Comparison of ENCODE assay signal across 24 cellular contexts in the genomic region with DNA sequence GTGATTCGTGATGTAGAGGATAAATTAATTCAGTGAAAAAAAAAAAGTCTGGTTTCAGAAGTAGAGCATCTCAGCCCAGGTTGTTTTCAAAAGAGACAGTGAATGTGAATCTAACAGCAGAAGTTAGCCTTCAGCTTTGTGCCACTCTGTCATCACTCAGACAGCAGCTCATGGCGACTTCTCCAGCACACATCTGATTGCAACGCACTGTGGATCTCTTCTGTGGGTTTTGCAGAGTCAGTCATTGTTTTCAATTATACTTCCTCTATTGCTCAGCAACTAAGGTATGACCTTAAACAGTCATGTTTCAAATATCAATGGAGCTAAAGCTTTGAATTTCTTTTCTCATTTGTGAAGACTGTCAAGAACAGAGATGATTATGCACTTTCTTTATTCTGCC.
DNase-seq lines count a peak whose midpoint lies in the region; ATAC-seq, FAIRE-seq and TF ChIP-seq lines count a peak whose summit lies in the region.
"Had no signal": no experiment of that assay in that cellular context is flagged by ENCODE, and none has a peak within 500 bp of the region (broad histone marks: within the 10 kb centered on the region; RNA-seq: fewer than 3 reads in every experiment).

No MANE protein-coding gene starts in this region.

- no peak overlapping the region for H3K9ac ChIP-seq in astrocyte (ENCODE audit: low read length)

- no peaks in the 10 kb centered on the region for H3K36me3 ChIP-seq in astrocyte (ENCODE audit: insufficient read depth, low read length)
- H3K36me3 ChIP-seq: cardiac muscle cell, thoracic aorta, vagina had no signal

- DNase-seq in GM04504 (ENCODE audit: low read depth) (peak; percentile 26), astrocyte (ENCODE audit: low read depth) (peak; percentile 55), neural crest cell (ENCODE audit: low read depth, low spot score) (no peak), cerebellum (ENCODE audit: low spot score) (no peak), NCI-H2107 (lab: John Stamatoyannopoulos, UW) (no peak)
- DNase-seq in stimulated activated CD4-positive, alpha-beta T cell treated with anti-CD3 and anti-CD28 coated beads, Interleukin-15, amount 100 ng/mL, for 24 hours: no peak
- DNase-seq: activated CD4-positive, alpha-beta T cell treated with anti-CD3 and anti-CD28 coated beads, Interleukin-2, amount 10 ng/mL, durations not matched to agents 7 days and 5 days; activated CD8-positive, alpha-beta memory T cell treated with anti-CD3 and anti-CD28 coated beads, Interleukin-2, amount 10 ng/mL, durations not matched to agents 7 days and 5 days; activated naive CD4-positive, alpha-beta T cell treated with anti-CD3 and anti-CD28 coated beads for 36 hours; amniotic stem cell; DMS 273 treated with DMSO at 0.1 percent for 48 hours; HCEC 1CT; NCI-H1417 treated with DMSO at 0.1 percent for 48 hours; NCI-H526 treated with DMSO at 0.1 percent for 48 hours; stimulated activated naive CD4-positive, alpha-beta T cell treated with Interleukin-2 at 50 U/mL for 16 hours; T-helper 17 cell had no signal

- H3K4me3 ChIP-seq in astrocyte (ENCODE audit: insufficient read depth, low read depth, low read length): no peak overlapping the region
- H3K4me3 ChIP-seq: cardiac muscle cell, thoracic aorta, vagina had no signal

- no peak overlapping the region for H2AFZ ChIP-seq in astrocyte (ENCODE audit: low read depth, low read length)

- H3K27ac ChIP-seq in astrocyte (ENCODE audit: low read depth, low read length): no peak overlapping the region
- H3K27ac ChIP-seq: cardiac muscle cell, thoracic aorta, vagina had no signal

- H3K27me3 Mint-ChIP-seq in astrocyte (ENCODE audit: low read depth, unreplicated experiment): no peaks in the 10 kb centered on the region
- H3K27me3 Mint-ChIP-seq in neural crest cell (ENCODE audit: low read depth): peaks cover 59% of the 10 kb centered on the region
- H3K27me3 Mint-ChIP-seq: activated CD4-positive, alpha-beta T cell treated with anti-CD3 and anti-CD28 coated beads, Interleukin-2, amount 10 ng/mL, durations not matched to agents 7 days and 5 days; activated CD8-positive, alpha-beta memory T cell treated with anti-CD3 and anti-CD28 coated beads, Interleukin-2, amount 10 ng/mL, durations not matched to agents 7 days and 5 days; dendritic cell treated with granulocyte-macrophage colony-stimulating factor and Interleukin-4, amounts not matched to agents 40 ng/mL and 50 ng/mL, for 4 days; natural killer cell treated with Interleukin-12 subunit alpha and Interleukin-12 subunit beta and Interleukin-15 and Interleukin-18, amount 100 ng/mL, for 72 hours; T-helper 17 cell had no signal

- H3K27ac Mint-ChIP-seq in astrocyte (ENCODE audit: unreplicated experiment): peak overlapping the region; percentile 54
- H3K27ac Mint-ChIP-seq in neural crest cell (ENCODE audit: unreplicated experiment): peak overlapping the region; percentile 28
- H3K27ac Mint-ChIP-seq: activated CD4-positive, alpha-beta T cell treated with anti-CD3 and anti-CD28 coated beads, Interleukin-2, amount 10 ng/mL, durations not matched to agents 7 days and 5 days; activated CD8-positive, alpha-beta memory T cell treated with anti-CD3 and anti-CD28 coated beads, Interleukin-2, amount 10 ng/mL, durations not matched to agents 7 days and 5 days; activated naive CD4-positive, alpha-beta T cell treated with anti-CD3 and anti-CD28 coated beads for 36 hours; dendritic cell treated with granulocyte-macrophage colony-stimulating factor and Interleukin-4, amounts not matched to agents 40 ng/mL and 50 ng/mL, for 4 days; natural killer cell treated with Interleukin-12 subunit alpha and Interleukin-12 subunit beta and Interleukin-15 and Interleukin-18, amount 100 ng/mL, for 72 hours; T-helper 17 cell had no signal

- peak overlapping the region; percentile 18 for H3K4me2 ChIP-seq in astrocyte (ENCODE audit: low read length)

- H3K9me3 Mint-ChIP-seq in astrocyte (ENCODE audit: unreplicated experiment) (no peaks in the 10 kb centered on the region), neural crest cell (no peaks in the 10 kb centered on the region)
- H3K9me3 Mint-ChIP-seq: activated CD4-positive, alpha-beta T cell treated with anti-CD3 and anti-CD28 coated beads, Interleukin-2, amount 10 ng/mL, durations not matched to agents 7 days and 5 days; activated naive CD4-positive, alpha-beta T cell treated with anti-CD3 and anti-CD28 coated beads for 36 hours; dendritic cell treated with granulocyte-macrophage colony-stimulating factor and Interleukin-4, amounts not matched to agents 40 ng/mL and 50 ng/mL, for 4 days had no signal

- H3K4me1 ChIP-seq in astrocyte (ENCODE audit: insufficient read depth, low read length): no peaks in the 10 kb centered on the region
- H3K4me1 ChIP-seq: vagina had no signal

- TF ChIP-seq CTCF in astrocyte (IDR thresholded peaks at IDR 0.05; ENCODE audit: insufficient read depth, low read depth, low read length) (no peak), neural crest cell (conservative IDR thresholded peaks at IDR 0.05) (no peak)

- H3K27me3 ChIP-seq in astrocyte (ENCODE audit: insufficient read depth, low read length): no peaks in the 10 kb centered on the region
- H3K27me3 ChIP-seq: cardiac muscle cell, vagina had no signal

- ATAC-seq in HG03159 (IDR thresholded peaks at IDR 0.05; ENCODE audit: unreplicated experiment): peak; percentile 65
- ATAC-seq: activated CD8-positive, alpha-beta memory T cell treated with anti-CD3 and anti-CD28 coated beads, Interleukin-2, amount 10 ng/mL, durations not matched to agents 7 days and 5 days; natural killer cell treated with Interleukin-12 subunit alpha and Interleukin-12 subunit beta and Interleukin-15 and Interleukin-18, amount 100 ng/mL, for 72 hours; sciatic nerve; T-helper 17 cell had no signal

- H4K20me1 ChIP-seq in astrocyte (ENCODE audit: insufficient read depth, low read length): no peaks in the 10 kb centered on the region

- H3K79me2 ChIP-seq in astrocyte (ENCODE audit: insufficient read depth, low read length): no peaks in the 10 kb centered on the region

- no peak for FAIRE-seq in astrocyte (lab: Jason Lieb, UNC)
- FAIRE-seq: keratinocyte had no signal

- no peak overlapping the region for H3K4me3 Mint-ChIP-seq in astrocyte (ENCODE audit: unreplicated experiment)
- peak overlapping the region; percentile 17 for H3K4me3 Mint-ChIP-seq in neural crest cell
- H3K4me3 Mint-ChIP-seq: activated CD4-positive, alpha-beta T cell treated with anti-CD3 and anti-CD28 coated beads, Interleukin-2, amount 10 ng/mL, durations not matched to agents 7 days and 5 days; activated CD8-positive, alpha-beta memory T cell treated with anti-CD3 and anti-CD28 coated beads, Interleukin-2, amount 10 ng/mL, durations not matched to agents 7 days and 5 days; activated naive CD4-positive, alpha-beta T cell treated with anti-CD3 and anti-CD28 coated beads for 36 hours; dendritic cell treated with granulocyte-macrophage colony-stimulating factor and Interleukin-4, amounts not matched to agents 40 ng/mL and 50 ng/mL, for 4 days; natural killer cell treated with Interleukin-12 subunit alpha and Interleukin-12 subunit beta and Interleukin-15 and Interleukin-18, amount 100 ng/mL, for 72 hours; T-helper 17 cell had no signal

- peaks cover 11% of the 10 kb centered on the region for H3K4me1 Mint-ChIP-seq in astrocyte (ENCODE audit: low read depth, unreplicated experiment)
- H3K4me1 Mint-ChIP-seq in neural crest cell: peaks cover 32% of the 10 kb centered on the region
- H3K4me1 Mint-ChIP-seq: activated CD4-positive, alpha-beta T cell treated with anti-CD3 and anti-CD28 coated beads, Interleukin-2, amount 10 ng/mL, durations not matched to agents 7 days and 5 days; activated CD8-positive, alpha-beta memory T cell treated with anti-CD3 and anti-CD28 coated beads, Interleukin-2, amount 10 ng/mL, durations not matched to agents 7 days and 5 days; T-helper 17 cell had no signal

- no peaks in the 10 kb centered on the region for H3K9me3 ChIP-seq in astrocyte (ENCODE audit: insufficient read depth, low read depth, low read length)
- H3K9me3 ChIP-seq: thoracic aorta, vagina had no signal

- H3K36me3 Mint-ChIP-seq in astrocyte (ENCODE audit: low read depth, unreplicated experiment) (no peaks in the 10 kb centered on the region), neural crest cell (ENCODE audit: low read depth) (no peaks in the 10 kb centered on the region)
- H3K36me3 Mint-ChIP-seq: activated CD8-positive, alpha-beta memory T cell treated with anti-CD3 and anti-CD28 coated beads, Interleukin-2, amount 10 ng/mL, durations not matched to agents 7 days and 5 days; natural killer cell treated with Interleukin-12 subunit alpha and Interleukin-12 subunit beta and Interleukin-15 and Interleukin-18, amount 100 ng/mL, for 72 hours had no signal

Comparison
In these comparisons a context has a peak if more than half of its experiments do, and no peak if none do; other contexts are left out.
1. DNase-seq: peak in GM04504 (single experiment) and astrocyte (single experiment); none in neural crest cell (single experiment), cerebellum (single experiment), stimulated activated CD4-positive, alpha-beta T cell treated with anti-CD3 and anti-CD28 coated beads, Interleukin-15, amount 100 ng/mL, for 24 hours (single experiment) and NCI-H2107 (single experiment).